In the genomic region with DNA sequence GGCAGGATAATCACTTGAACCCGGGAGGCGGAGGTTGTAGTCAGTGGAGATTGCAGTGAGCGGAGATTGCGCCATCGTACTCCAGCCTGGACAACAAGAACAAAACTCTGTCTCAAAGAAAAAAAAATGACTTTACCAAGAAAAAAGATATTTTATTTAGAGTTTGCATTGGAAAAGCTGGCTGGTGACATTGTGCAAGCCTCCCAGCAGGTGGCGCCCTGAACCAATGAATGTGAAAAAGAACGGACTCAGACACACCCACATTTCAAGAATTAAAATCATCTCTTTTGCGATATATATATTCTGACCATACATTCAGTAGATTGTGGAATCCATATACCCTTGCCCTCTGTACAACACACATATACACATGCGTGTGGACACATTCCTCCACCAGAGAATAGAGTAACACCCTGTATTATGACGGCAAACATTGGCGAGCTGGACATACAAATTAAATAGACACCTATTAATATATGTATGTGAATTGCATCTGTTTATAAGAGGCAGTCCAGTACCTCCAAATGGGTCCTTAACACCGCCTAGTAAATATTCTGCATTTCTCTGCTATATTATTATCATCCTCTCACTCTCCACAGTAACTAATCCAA, we compare ENCODE assay signal across 8 cellular contexts. TPM values are rescaled to one million over a fixed set of nuclear protein-coding genes. Genes with fewer than 3 reads are reported as not detected.
A peak's percentile ranks its signal among the peaks of the same experiment; 100 is the strongest.
DNase-seq lines count a peak whose midpoint lies in the region; ATAC-seq and TF ChIP-seq lines count a peak whose summit lies in the region.

No MANE protein-coding gene starts in this region.

- CTCF ChIA-PET in RWPE1 (lab: Yijun Ruan, JAX) = interaction anchor here (0.5 to 1.6 kb wide), 13 partner anchors 8 to 1698 kb away, joined by 3 to 16 read pairs (median 3); a partner anchor contains a TSS

- ATAC-seq in foreskin keratinocyte = peak; percentile 59

- no peaks in the 10 kb centered on the region for H3K36me3 ChIP-seq in thyroid gland

- H3K36me3 Mint-ChIP-seq in activated T-helper 2 cell treated with anti-CD3 and anti-CD28 coated beads, Interferon-gamma antibody, Interleukin-2, Interleukin-4, amounts not matched to agents 10 μg/mL and 5 μg/mL and 100 μg/mL, durations not matched to agents 14 hours and 24 hours and 36 hours (ENCODE audit: low read depth) = no peaks in the 10 kb centered on the region

- no peak overlapping the region for H3K4me3 Mint-ChIP-seq in activated T-helper 2 cell treated with anti-CD3 and anti-CD28 coated beads, Interferon-gamma antibody, Interleukin-2, Interleukin-4, amounts not matched to agents 10 μg/mL and 5 μg/mL and 100 μg/mL, durations not matched to agents 14 hours and 24 hours and 36 hours (ENCODE audit: low read depth)

- no peak for TF ChIP-seq POLR2A in thyroid gland (IDR thresholded peaks at IDR 0.05)

- TF ChIP-seq CTCF in HL-60 (IDR thresholded peaks at IDR 0.05; ENCODE audit: insufficient read depth, low read length) (peak; percentile 72), RWPE1 (conservative IDR thresholded peaks at IDR 0.05; ENCODE audit: low read depth) (peak; percentile 85), foreskin keratinocyte (conservative IDR thresholded peaks at IDR 0.05) (peak; percentile 91), thyroid gland (IDR thresholded peaks at IDR 0.05) (peak; percentile 30 to 84 (median 59))

- no peaks in the 10 kb centered on the region for H3K9me3 ChIP-seq in thyroid gland

- no peaks in the 10 kb centered on the region for H3K4me1 ChIP-seq in foreskin keratinocyte
- H3K4me1 ChIP-seq in thyroid gland = no peaks in the 10 kb centered on the region

- DNase-seq in DMS53 (lab: John Stamatoyannopoulos, UW) = peak; percentile 75
- peak; percentile 11 to 59 for DNase-seq in HL-60 (ENCODE audit: low read depth in 1 of 2, low spot score in 1 of 2)
- peak; percentile 78 for DNase-seq in RWPE1 (ENCODE audit: low spot score)
- peak; percentile 35 for DNase-seq in activated T-helper 2 cell treated with anti-CD3 and anti-CD28 coated beads, Interferon-gamma antibody, Interleukin-2, Interleukin-4, amounts not matched to agents 10 μg/mL and 5 μg/mL and 100 μg/mL, durations not matched to agents 14 hours and 24 hours and 36 hours (ENCODE audit: low spot score)
- DNase-seq in foreskin keratinocyte = peak in 1 of 2 donors; percentile 18
- DNase-seq in occipital lobe (lab: John Stamatoyannopoulos, UW) = peak; percentile 51
- DNase-seq in thyroid gland = peak; percentile 24 to 62
- no peak for DNase-seq in COR-L47 (lab: John Stamatoyannopoulos, UW)

- 55 to 57% methylated on average over 12 of the region's 12 CpGs for WGBS in thyroid gland, 2 donors

- no peaks in the 10 kb centered on the region for H3K4me1 Mint-ChIP-seq in activated T-helper 2 cell treated with anti-CD3 and anti-CD28 coated beads, Interferon-gamma antibody, Interleukin-2, Interleukin-4, amounts not matched to agents 10 μg/mL and 5 μg/mL and 100 μg/mL, durations not matched to agents 14 hours and 24 hours and 36 hours (ENCODE audit: low read depth)

- H3K27me3 Mint-ChIP-seq in activated T-helper 2 cell treated with anti-CD3 and anti-CD28 coated beads, Interferon-gamma antibody, Interleukin-2, Interleukin-4, amounts not matched to agents 10 μg/mL and 5 μg/mL and 100 μg/mL, durations not matched to agents 14 hours and 24 hours and 36 hours (ENCODE audit: low read depth) = no peaks in the 10 kb centered on the region

- H3K27ac ChIP-seq in HL-60 (replicated peaks) = no peak overlapping the region
- no peak overlapping the region for H3K27ac ChIP-seq in RWPE1
- H3K27ac ChIP-seq in foreskin keratinocyte = no peak overlapping the region
- no peak overlapping the region for H3K27ac ChIP-seq in thyroid gland

- POLR2A ChIA-PET in RWPE1 (lab: Yijun Ruan, JAX; ENCODE audit: low non-redundant PET) = no interaction called here

- H3K4me3 ChIP-seq in HL-60 (replicated peaks; ENCODE audit: insufficient read depth, low read length) (no peak overlapping the region), thyroid gland (replicated peaks in 1 of 3) (no peak overlapping the region)

- H3K27me3 ChIP-seq in HL-60 (ENCODE audit: insufficient read depth, poor library complexity, severe bottlenecking) (no peaks in the 10 kb centered on the region), foreskin keratinocyte (peaks cover 22% of the 10 kb centered on the region), thyroid gland (no peaks in the 10 kb centered on the region)

- no peak overlapping the region for H3K27ac Mint-ChIP-seq in activated T-helper 2 cell treated with anti-CD3 and anti-CD28 coated beads, Interferon-gamma antibody, Interleukin-2, Interleukin-4, amounts not matched to agents 10 μg/mL and 5 μg/mL and 100 μg/mL, durations not matched to agents 14 hours and 24 hours and 36 hours

- intact Hi-C loops in activated T-helper 2 cell treated with anti-CD3 and anti-CD28 coated beads, Interferon-gamma antibody, Interleukin-2, Interleukin-4, amounts not matched to agents 10 μg/mL and 5 μg/mL and 100 μg/mL, durations not matched to agents 14 hours and 24 hours and 36 hours (cut with micrococcal nuclease) = loop anchor here (5.0 kb wide), 1 partner anchor 80 kb away; no protein-coding TSS in a partner anchor
- intact Hi-C loops in thyroid gland (cut with DNase I) = no loop called here

- no peaks in the 10 kb centered on the region for H3K9me3 Mint-ChIP-seq in activated T-helper 2 cell treated with anti-CD3 and anti-CD28 coated beads, Interferon-gamma antibody, Interleukin-2, Interleukin-4, amounts not matched to agents 10 μg/mL and 5 μg/mL and 100 μg/mL, durations not matched to agents 14 hours and 24 hours and 36 hours

RNA-seq across cellular contexts. Expression of a gene that starts 39.0 kb away (rescaled TPM):
- total RNA-seq in activated T-helper 2 cell treated with anti-CD3 and anti-CD28 coated beads, Interferon-gamma antibody, Interleukin-2, Interleukin-4, amounts not matched to agents 10 μg/mL and 5 μg/mL and 100 μg/mL, durations not matched to agents 14 hours and 24 hours and 36 hours = not detected in 2 replicates
- total RNA-seq in foreskin keratinocyte = not detected in 2 replicates
- polyA plus RNA-seq in foreskin keratinocyte = not detected in 2 replicates
- total RNA-seq in occipital lobe = 112 TPM
- total RNA-seq in thyroid gland = 1 to 10 TPM in 3 of 4 donors, under 1 TPM in 1; 0.73 to 4.8 (median 3.8) TPM

RNA-seq across cellular contexts. Expression of a gene that starts 55.8 kb away (rescaled TPM):
- 101 and 109 TPM in 2 replicates for total RNA-seq in activated T-helper 2 cell treated with anti-CD3 and anti-CD28 coated beads, Interferon-gamma antibody, Interleukin-2, Interleukin-4, amounts not matched to agents 10 μg/mL and 5 μg/mL and 100 μg/mL, durations not matched to agents 14 hours and 24 hours and 36 hours
- total RNA-seq in foreskin keratinocyte (not detected in 2 replicates), occipital lobe (23.4 TPM), thyroid gland (under 1 TPM in 3 of 4 donors, not detected in 1; 0.22 to 0.34 (median 0.27) TPM)
- not detected in 2 replicates for polyA plus RNA-seq in foreskin keratinocyte

Comparison
In these comparisons a context has a peak if more than half of its experiments do, and no peak if none do; other contexts are left out.
1. RNA of a gene that starts 39.0 kb away (total RNA-seq): 112 TPM in occipital lobe (single experiment); 0.73 to 4.8 TPM in thyroid gland, not detected in activated T-helper 2 cell treated with anti-CD3 and anti-CD28 coated beads, Interferon-gamma antibody, Interleukin-2, Interleukin-4, amounts not matched to agents 10 μg/mL and 5 μg/mL and 100 μg/mL, durations not matched to agents 14 hours and 24 hours and 36 hours and not detected in foreskin keratinocyte; every median in the first group is over 10 times any median in the second.
2. RNA of a gene that starts 55.8 kb away (total RNA-seq): 101 to 109 TPM in activated T-helper 2 cell treated with anti-CD3 and anti-CD28 coated beads, Interferon-gamma antibody, Interleukin-2, Interleukin-4, amounts not matched to agents 10 μg/mL and 5 μg/mL and 100 μg/mL, durations not matched to agents 14 hours and 24 hours and 36 hours and 23.4 TPM in occipital lobe (single experiment); 0.22 to 0.34 TPM in thyroid gland and not detected in foreskin keratinocyte; every median in the first group is over 10 times any median in the second.
3. Peak in every context shown above with its lines, with median percentiles within 50 percentile points of each other: CTCF ChIP-seq.